1 cellular context compared by ENCODE assay signal in the genomic region with DNA sequence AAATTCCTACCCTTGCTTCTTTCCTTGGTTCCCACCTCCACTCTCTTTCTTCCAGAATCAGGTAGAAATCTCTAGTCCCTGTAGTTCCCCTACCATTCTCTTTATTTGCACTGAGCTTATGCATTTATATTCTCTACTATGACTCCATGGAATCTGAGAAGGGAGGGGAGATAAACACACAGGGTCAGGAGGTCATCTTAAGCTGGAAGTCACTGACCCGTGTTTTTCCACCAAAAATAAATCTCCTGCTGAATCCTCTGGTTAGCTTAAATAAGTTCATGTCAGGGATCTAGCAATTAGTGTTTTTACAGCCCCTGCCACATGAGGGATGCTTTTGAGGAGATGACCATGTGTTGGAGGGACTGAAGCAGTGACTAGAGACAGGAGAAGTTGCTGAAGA.
TF ChIP-seq lines count a peak whose summit lies in the region.

No MANE protein-coding gene starts in this region.

TF ChIP-seq in HepG2, 621 proteins besides CTCF, POLR2A, EP300 and RAD21 (continued from another document):
- 0 out of 2 replicates have a peak, but pooled peaks have one; percentile 21 for TF ChIP-seq ERF (CRISPR knock-in tag; IDR thresholded peaks at IDR 0.05)
- TF ChIP-seq NR2F6 (IDR thresholded peaks at IDR 0.05) = peak; percentile 94
- peak; percentile 89 for TF ChIP-seq NR2F6 (CRISPR knock-in tag; IDR thresholded peaks at IDR 0.05)
- peak; percentile 47; the same call in 1 of the 2 replicates for TF ChIP-seq NCOA2 (CRISPR knock-in tag; IDR thresholded peaks at IDR 0.05)
- TF ChIP-seq SAP130 (CRISPR knock-in tag; IDR thresholded peaks at IDR 0.05; ENCODE audit: low read depth) = 0 out of 2 replicates have a peak, but pooled peaks have one; percentile 17
- no peak for TF ChIP-seq MATR3 (CRISPR knock-in tag; IDR thresholded peaks at IDR 0.05)
- no peak for TF ChIP-seq HMG20B (CRISPR knock-in tag; conservative IDR thresholded peaks at IDR 0.05)
- TF ChIP-seq SOX13 (IDR thresholded peaks at IDR 0.05) = no peak
- peak in 1 of 2 experiments; percentile 49; a peak in 1 of 4 replicates for TF ChIP-seq SOX13 (CRISPR knock-in tag; conservative IDR thresholded peaks at IDR 0.05 in 1 of 2, IDR thresholded peaks at IDR 0.05 in 1 of 2)
- peak; percentile 64; the same call in 1 of the 2 replicates for TF ChIP-seq RXRB (CRISPR knock-in tag; IDR thresholded peaks at IDR 0.05; ENCODE audit: borderline replicate concordance)
- peak; percentile 68 for TF ChIP-seq NR2F2 (IDR thresholded peaks at IDR 0.05; ENCODE audit: borderline replicate concordance, low read depth)
- TF ChIP-seq ZNF558 (CRISPR knock-in tag; IDR thresholded peaks at IDR 0.05; ENCODE audit: borderline replicate concordance) = no peak
- 0 out of 2 replicates have a peak, but pooled peaks have one; percentile 40 for TF ChIP-seq ISL2 (CRISPR knock-in tag; IDR thresholded peaks at IDR 0.05)
- TF ChIP-seq, protein P1, sequence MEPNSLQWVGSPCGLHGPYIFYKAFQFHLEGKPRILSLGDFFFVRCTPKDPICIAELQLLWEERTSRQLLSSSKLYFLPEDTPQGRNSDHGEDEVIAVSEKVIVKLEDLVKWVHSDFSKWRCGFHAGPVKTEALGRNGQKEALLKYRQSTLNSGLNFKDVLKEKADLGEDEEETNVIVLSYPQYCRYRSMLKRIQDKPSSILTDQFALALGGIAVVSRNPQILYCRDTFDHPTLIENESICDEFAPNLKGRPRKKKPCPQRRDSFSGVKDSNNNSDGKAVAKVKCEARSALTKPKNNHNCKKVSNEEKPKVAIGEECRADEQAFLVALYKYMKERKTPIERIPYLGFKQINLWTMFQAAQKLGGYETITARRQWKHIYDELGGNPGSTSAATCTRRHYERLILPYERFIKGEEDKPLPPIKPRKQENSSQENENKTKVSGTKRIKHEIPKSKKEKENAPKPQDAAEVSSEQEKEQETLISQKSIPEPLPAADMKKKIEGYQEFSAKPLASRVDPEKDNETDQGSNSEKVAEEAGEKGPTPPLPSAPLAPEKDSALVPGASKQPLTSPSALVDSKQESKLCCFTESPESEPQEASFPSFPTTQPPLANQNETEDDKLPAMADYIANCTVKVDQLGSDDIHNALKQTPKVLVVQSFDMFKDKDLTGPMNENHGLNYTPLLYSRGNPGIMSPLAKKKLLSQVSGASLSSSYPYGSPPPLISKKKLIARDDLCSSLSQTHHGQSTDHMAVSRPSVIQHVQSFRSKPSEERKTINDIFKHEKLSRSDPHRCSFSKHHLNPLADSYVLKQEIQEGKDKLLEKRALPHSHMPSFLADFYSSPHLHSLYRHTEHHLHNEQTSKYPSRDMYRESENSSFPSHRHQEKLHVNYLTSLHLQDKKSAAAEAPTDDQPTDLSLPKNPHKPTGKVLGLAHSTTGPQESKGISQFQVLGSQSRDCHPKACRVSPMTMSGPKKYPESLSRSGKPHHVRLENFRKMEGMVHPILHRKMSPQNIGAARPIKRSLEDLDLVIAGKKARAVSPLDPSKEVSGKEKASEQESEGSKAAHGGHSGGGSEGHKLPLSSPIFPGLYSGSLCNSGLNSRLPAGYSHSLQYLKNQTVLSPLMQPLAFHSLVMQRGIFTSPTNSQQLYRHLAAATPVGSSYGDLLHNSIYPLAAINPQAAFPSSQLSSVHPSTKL (CRISPR knock-in tag; IDR thresholded peaks at IDR 0.05) = peak; percentile 51
- peak; percentile 72; the same call in 1 of the 2 replicates for TF ChIP-seq SP5 (CRISPR knock-in tag; IDR thresholded peaks at IDR 0.05; ENCODE audit: borderline replicate concordance, low read depth)
- 0 out of 2 replicates have a peak, but pooled peaks have one; percentile 35 for TF ChIP-seq GFI1 (CRISPR knock-in tag; IDR thresholded peaks at IDR 0.05; ENCODE audit: borderline replicate concordance)
- TF ChIP-seq, protein P2, sequence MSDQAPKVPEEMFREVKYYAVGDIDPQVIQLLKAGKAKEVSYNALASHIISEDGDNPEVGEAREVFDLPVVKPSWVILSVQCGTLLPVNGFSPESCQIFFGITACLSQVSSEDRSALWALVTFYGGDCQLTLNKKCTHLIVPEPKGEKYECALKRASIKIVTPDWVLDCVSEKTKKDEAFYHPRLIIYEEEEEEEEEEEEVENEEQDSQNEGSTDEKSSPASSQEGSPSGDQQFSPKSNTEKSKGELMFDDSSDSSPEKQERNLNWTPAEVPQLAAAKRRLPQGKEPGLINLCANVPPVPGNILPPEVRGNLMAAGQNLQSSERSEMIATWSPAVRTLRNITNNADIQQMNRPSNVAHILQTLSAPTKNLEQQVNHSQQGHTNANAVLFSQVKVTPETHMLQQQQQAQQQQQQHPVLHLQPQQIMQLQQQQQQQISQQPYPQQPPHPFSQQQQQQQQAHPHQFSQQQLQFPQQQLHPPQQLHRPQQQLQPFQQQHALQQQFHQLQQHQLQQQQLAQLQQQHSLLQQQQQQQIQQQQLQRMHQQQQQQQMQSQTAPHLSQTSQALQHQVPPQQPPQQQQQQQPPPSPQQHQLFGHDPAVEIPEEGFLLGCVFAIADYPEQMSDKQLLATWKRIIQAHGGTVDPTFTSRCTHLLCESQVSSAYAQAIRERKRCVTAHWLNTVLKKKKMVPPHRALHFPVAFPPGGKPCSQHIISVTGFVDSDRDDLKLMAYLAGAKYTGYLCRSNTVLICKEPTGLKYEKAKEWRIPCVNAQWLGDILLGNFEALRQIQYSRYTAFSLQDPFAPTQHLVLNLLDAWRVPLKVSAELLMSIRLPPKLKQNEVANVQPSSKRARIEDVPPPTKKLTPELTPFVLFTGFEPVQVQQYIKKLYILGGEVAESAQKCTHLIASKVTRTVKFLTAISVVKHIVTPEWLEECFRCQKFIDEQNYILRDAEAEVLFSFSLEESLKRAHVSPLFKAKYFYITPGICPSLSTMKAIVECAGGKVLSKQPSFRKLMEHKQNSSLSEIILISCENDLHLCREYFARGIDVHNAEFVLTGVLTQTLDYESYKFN (CRISPR knock-in tag; conservative IDR thresholded peaks at IDR 0.05) = peak; percentile 36; the same call in 1 of the 2 replicates
- TF ChIP-seq NR2F1 (CRISPR knock-in tag; IDR thresholded peaks at IDR 0.05) = peak in 1 of 2 experiments; percentile 79; a peak in 3 of 4 replicates
